ENCODE assay signal across 27 cellular contexts in genomic region chr9:114769664-114770063, GRCh38. TPM values are rescaled to one million over a fixed set of nuclear protein-coding genes. Genes with fewer than 3 reads are reported as not detected.
DNase-seq lines count a peak whose midpoint lies in the region; ATAC-seq and TF ChIP-seq lines count a peak whose summit lies in the region.
"Had no signal": no experiment of that assay in that cellular context is flagged by ENCODE, and none has a peak within 500 bp of the region (broad histone marks: within the 10 kb centered on the region; RNA-seq: fewer than 3 reads in every experiment).

No MANE protein-coding gene starts in this region.

- H3K79me2 ChIP-seq in fibroblast of lung (ENCODE audit: control insufficient read depth, insufficient read depth, low read length) = no peaks in the 10 kb centered on the region

- CTCF ChIA-PET in activated naive CD4-positive, alpha-beta T cell treated with anti-CD3 and anti-CD28 coated beads, Interleukin-2, amount 10 ng/mL, durations not matched to agents 7 days and 5 days (lab: Charles Lee) = interaction anchor here (1.3 to 1.7 kb wide), 2 partner anchors 30 to 137 kb away, joined by 7 to 8 read pairs; no protein-coding TSS in a partner anchor

- DNase-seq in activated T-cell treated with anti-CD3 and anti-CD28 coated beads, Interleukin-2, amount 50 U/mL, for 72 hours = peak in 1 of 2 donors; percentile 15
- DNase-seq in activated T-cell treated with anti-CD3 and anti-CD28 coated beads for 4 hours (no peak), fibroblast of lung (ENCODE audit: low read depth in 2 of 2) (peak; percentile 52 to 69), DMS114 treated with DMSO at 0.1 percent for 48 hours (lab: John Stamatoyannopoulos, UW; ENCODE audit: unreplicated experiment) (no peak), endothelial cell (ENCODE audit: low spot score) (no peak)
- no peak for DNase-seq in activated naive CD4-positive, alpha-beta T cell treated with anti-CD3 and anti-CD28 coated beads, Interleukin-2, amount 10 ng/mL, durations not matched to agents 7 days and 5 days
- DNase-seq: activated B cell treated with CpG ODN at 0.5 μM for 24 hours; activated CD4-positive, alpha-beta memory T cell treated with anti-CD3 and anti-CD28 coated beads, Interleukin-2, amount 10 ng/mL, durations not matched to agents 7 days and 5 days; activated naive CD4-positive, alpha-beta T cell treated with Interleukin-2 at 50 U/mL for 16 hours; activated T-cell treated with anti-CD3 and anti-CD28 coated beads, Interleukin-2, amount 50 U/mL, for 24 hours; amniotic stem cell; C1 segment of cervical spinal cord; Caco-2; dermis blood vessel endothelial cell; DMS79 treated with DMSO at 0.1 percent for 48 hours; foreskin keratinocyte; H9; left cardiac atrium; NCI-H1417 treated with DMSO at 0.1 percent for 48 hours; NCI-H2081 treated with DMSO at 0.1 percent for 48 hours; NCI-H774; stimulated activated CD8-positive, alpha-beta memory T cell treated with anti-CD3 and anti-CD28 coated beads, Interleukin-4, amount 100 ng/mL, for 48 hours; T1000 had no signal

- no peak for TF ChIP-seq CTCF in fibroblast of lung (conservative IDR thresholded peaks at IDR 0.05 in 1 of 2, IDR thresholded peaks at IDR 0.05 in 1 of 2; ENCODE audit: low read depth in 1 of 2, low read length in 2 of 2)
- TF ChIP-seq CTCF in endothelial cell (IDR thresholded peaks at IDR 0.05; ENCODE audit: unreplicated experiment) = no peak

- peaks cover 5% of the 10 kb centered on the region for H3K27me3 Mint-ChIP-seq in activated T-cell treated with anti-CD3 and anti-CD28 coated beads, Interleukin-2, amount 50 U/mL, for 72 hours (ENCODE audit: low read depth)
- H3K27me3 Mint-ChIP-seq in activated naive CD4-positive, alpha-beta T cell treated with anti-CD3 and anti-CD28 coated beads, Interleukin-2, amount 10 ng/mL, durations not matched to agents 7 days and 5 days = peaks cover 4% of the 10 kb centered on the region
- H3K27me3 Mint-ChIP-seq in endothelial cell (ENCODE audit: unreplicated experiment) = peaks cover 1% of the 10 kb centered on the region
- H3K27me3 Mint-ChIP-seq: activated T-cell treated with anti-CD3 and anti-CD28 coated beads, Interleukin-2, amount 50 U/mL, for 24 hours had no signal

- H2AFZ ChIP-seq in fibroblast of lung (ENCODE audit: low read length) = no peak overlapping the region
- H2AFZ ChIP-seq: neural progenitor cell had no signal

- no peaks in the 10 kb centered on the region for H3K9me3 Mint-ChIP-seq in activated T-cell treated with anti-CD3 and anti-CD28 coated beads, Interleukin-2, amount 50 U/mL, for 72 hours
- no peaks in the 10 kb centered on the region for H3K9me3 Mint-ChIP-seq in activated naive CD4-positive, alpha-beta T cell treated with anti-CD3 and anti-CD28 coated beads, Interleukin-2, amount 10 ng/mL, durations not matched to agents 7 days and 5 days
- no peaks in the 10 kb centered on the region for H3K9me3 Mint-ChIP-seq in endothelial cell (ENCODE audit: unreplicated experiment)
- H3K9me3 Mint-ChIP-seq: activated B cell treated with CpG ODN at 0.5 μM for 24 hours; activated CD4-positive, alpha-beta memory T cell treated with anti-CD3 and anti-CD28 coated beads, Interleukin-2, amount 10 ng/mL, durations not matched to agents 7 days and 5 days; activated T-cell treated with anti-CD3 and anti-CD28 coated beads, Interleukin-2, amount 50 U/mL, for 24 hours; H9; neural progenitor cell had no signal

- H3K36me3 ChIP-seq in fibroblast of lung (ENCODE audit: control insufficient read depth, insufficient read depth, low read length) = no peaks in the 10 kb centered on the region
- H3K36me3 ChIP-seq: neural progenitor cell had no signal

- H3K4me3 ChIP-seq in fibroblast of lung (replicated peaks in 1 of 4; ENCODE audit: control extremely low read depth in 1 of 4, insufficient read depth in 1 of 4, low read depth in 3 of 4, low read length in 4 of 4) = no peak overlapping the region
- H3K4me3 ChIP-seq: neural progenitor cell had no signal

- H3K4me1 Mint-ChIP-seq in activated T-cell treated with anti-CD3 and anti-CD28 coated beads, Interleukin-2, amount 50 U/mL, for 72 hours (ENCODE audit: low read depth) = peaks cover 6% of the 10 kb centered on the region
- peaks cover 6% of the 10 kb centered on the region for H3K4me1 Mint-ChIP-seq in activated naive CD4-positive, alpha-beta T cell treated with anti-CD3 and anti-CD28 coated beads, Interleukin-2, amount 10 ng/mL, durations not matched to agents 7 days and 5 days
- H3K4me1 Mint-ChIP-seq in endothelial cell (ENCODE audit: unreplicated experiment) = no peaks in the 10 kb centered on the region
- H3K4me1 Mint-ChIP-seq: H9 had no signal

- H3K9ac ChIP-seq in fibroblast of lung (ENCODE audit: insufficient read depth, low read length) = no peak overlapping the region
- H3K9ac ChIP-seq: neural progenitor cell had no signal

- ATAC-seq in activated T-cell treated with anti-CD3 and anti-CD28 coated beads, Interleukin-2, amount 50 U/mL, for 72 hours (replicated peaks in 1 of 2) = peak; percentile 40 to 64
- ATAC-seq in SK-N-SH treated with all-trans-retinoic acid at 6 μM for 48 hours (peak; percentile 53; the same call in 2 of the 3 replicates), HG03175 (IDR thresholded peaks at IDR 0.05; ENCODE audit: unreplicated experiment) (no peak)
- ATAC-seq: foreskin keratinocyte, left cardiac atrium had no signal

- no peaks in the 10 kb centered on the region for H4K20me1 ChIP-seq in fibroblast of lung (ENCODE audit: control insufficient read depth, extremely low read depth, insufficient read depth, low read length)

- H3K36me3 Mint-ChIP-seq in activated T-cell treated with anti-CD3 and anti-CD28 coated beads, Interleukin-2, amount 50 U/mL, for 72 hours (ENCODE audit: insufficient read depth in 2 of 2) = no peaks in the 10 kb centered on the region
- peaks cover 3% of the 10 kb centered on the region for H3K36me3 Mint-ChIP-seq in activated naive CD4-positive, alpha-beta T cell treated with anti-CD3 and anti-CD28 coated beads, Interleukin-2, amount 10 ng/mL, durations not matched to agents 7 days and 5 days
- H3K36me3 Mint-ChIP-seq in endothelial cell (ENCODE audit: low read depth, unreplicated experiment) = no peaks in the 10 kb centered on the region
- H3K36me3 Mint-ChIP-seq: neural progenitor cell had no signal

- H3K27ac Mint-ChIP-seq in activated T-cell treated with anti-CD3 and anti-CD28 coated beads, Interleukin-2, amount 50 U/mL, for 72 hours = no peak overlapping the region
- H3K27ac Mint-ChIP-seq in activated naive CD4-positive, alpha-beta T cell treated with anti-CD3 and anti-CD28 coated beads, Interleukin-2, amount 10 ng/mL, durations not matched to agents 7 days and 5 days = no peak overlapping the region
- no peak overlapping the region for H3K27ac Mint-ChIP-seq in endothelial cell (ENCODE audit: unreplicated experiment)
- H3K27ac Mint-ChIP-seq: activated B cell treated with CpG ODN at 0.5 μM for 24 hours; activated CD4-positive, alpha-beta memory T cell treated with anti-CD3 and anti-CD28 coated beads, Interleukin-2, amount 10 ng/mL, durations not matched to agents 7 days and 5 days; activated T-cell treated with anti-CD3 and anti-CD28 coated beads, Interleukin-2, amount 50 U/mL, for 24 hours; H9; neural progenitor cell had no signal

- no peak overlapping the region for H3K27ac ChIP-seq in fibroblast of lung (ENCODE audit: insufficient read depth, low read length)
- H3K27ac ChIP-seq: foreskin keratinocyte, neural progenitor cell had no signal

- no peak overlapping the region for H3K4me2 ChIP-seq in fibroblast of lung (ENCODE audit: extremely low read depth, insufficient read depth, low read length)
- H3K4me2 ChIP-seq: neural progenitor cell had no signal

- peaks cover 8% of the 10 kb centered on the region for H3K27me3 ChIP-seq in fibroblast of lung (ENCODE audit: control insufficient read depth, insufficient read depth, low read length)

- H3K4me1 ChIP-seq in fibroblast of lung (ENCODE audit: control insufficient read depth, extremely low read depth, insufficient read depth, low read length) = no peaks in the 10 kb centered on the region
- H3K4me1 ChIP-seq: Caco-2 had no signal

- H3K4me3 Mint-ChIP-seq in activated T-cell treated with anti-CD3 and anti-CD28 coated beads, Interleukin-2, amount 50 U/mL, for 72 hours = no peak overlapping the region
- H3K4me3 Mint-ChIP-seq in activated naive CD4-positive, alpha-beta T cell treated with anti-CD3 and anti-CD28 coated beads, Interleukin-2, amount 10 ng/mL, durations not matched to agents 7 days and 5 days = no peak overlapping the region
- no peak overlapping the region for H3K4me3 Mint-ChIP-seq in endothelial cell (ENCODE audit: unreplicated experiment)
- H3K4me3 Mint-ChIP-seq: activated B cell treated with CpG ODN at 0.5 μM for 24 hours; activated CD4-positive, alpha-beta memory T cell treated with anti-CD3 and anti-CD28 coated beads, Interleukin-2, amount 10 ng/mL, durations not matched to agents 7 days and 5 days; activated T-cell treated with anti-CD3 and anti-CD28 coated beads, Interleukin-2, amount 50 U/mL, for 24 hours; H9; neural progenitor cell had no signal

- no peaks in the 10 kb centered on the region for H3K9me3 ChIP-seq in fibroblast of lung (ENCODE audit: control insufficient read depth, insufficient read depth, low read depth, low read length)
- H3K9me3 ChIP-seq: Caco-2 had no signal

TF ChIP-seq in SK-N-SH treated with all-trans-retinoic acid at 6 μM for 48 hours, 23 proteins besides CTCF, POLR2A, EP300 and RAD21:
- TF ChIP-seq CSDC2 (CRISPR knock-in tag; IDR thresholded peaks at IDR 0.05) = no peak
- TF ChIP-seq OSR1 (CRISPR knock-in tag; IDR thresholded peaks at IDR 0.05) = no peak

RNA-seq across cellular contexts. Expression of gene TNFSF15, which starts 36.2 kb away (rescaled TPM):
- under 1 TPM; 0.19 to 0.26 TPM for total RNA-seq in activated T-cell treated with anti-CD3 and anti-CD28 coated beads, Interleukin-2, amount 50 U/mL, for 72 hours
- 0.26 and 0.33 TPM in 2 replicates for total RNA-seq in fibroblast of lung
- polyA plus RNA-seq in fibroblast of lung = 0.11 and 0.76 TPM in 2 replicates
- polyA plus RNA-seq in fibroblast of lung (2012) = 0.05 and 0.47 TPM in 2 replicates
- polyA minus RNA-seq in fibroblast of lung (ENCODE audit: low replicate concordance) = 0.19 and 0.43 TPM in 2 replicates
- not detected for total RNA-seq in endothelial cell (ENCODE audit: unreplicated experiment)
- total RNA-seq: A673, H9 had no signal

Comparison
In these comparisons a context has a peak if more than half of its experiments do, and no peak if none do; other contexts are left out.
1. DNase-seq: peak in fibroblast of lung (2 of 2); none in activated T-cell treated with anti-CD3 and anti-CD28 coated beads for 4 hours (single experiment), DMS114 treated with DMSO at 0.1 percent for 48 hours (single experiment), activated naive CD4-positive, alpha-beta T cell treated with anti-CD3 and anti-CD28 coated beads, Interleukin-2, amount 10 ng/mL, durations not matched to agents 7 days and 5 days (single experiment) and endothelial cell (single experiment).